In the genomic region with DNA sequence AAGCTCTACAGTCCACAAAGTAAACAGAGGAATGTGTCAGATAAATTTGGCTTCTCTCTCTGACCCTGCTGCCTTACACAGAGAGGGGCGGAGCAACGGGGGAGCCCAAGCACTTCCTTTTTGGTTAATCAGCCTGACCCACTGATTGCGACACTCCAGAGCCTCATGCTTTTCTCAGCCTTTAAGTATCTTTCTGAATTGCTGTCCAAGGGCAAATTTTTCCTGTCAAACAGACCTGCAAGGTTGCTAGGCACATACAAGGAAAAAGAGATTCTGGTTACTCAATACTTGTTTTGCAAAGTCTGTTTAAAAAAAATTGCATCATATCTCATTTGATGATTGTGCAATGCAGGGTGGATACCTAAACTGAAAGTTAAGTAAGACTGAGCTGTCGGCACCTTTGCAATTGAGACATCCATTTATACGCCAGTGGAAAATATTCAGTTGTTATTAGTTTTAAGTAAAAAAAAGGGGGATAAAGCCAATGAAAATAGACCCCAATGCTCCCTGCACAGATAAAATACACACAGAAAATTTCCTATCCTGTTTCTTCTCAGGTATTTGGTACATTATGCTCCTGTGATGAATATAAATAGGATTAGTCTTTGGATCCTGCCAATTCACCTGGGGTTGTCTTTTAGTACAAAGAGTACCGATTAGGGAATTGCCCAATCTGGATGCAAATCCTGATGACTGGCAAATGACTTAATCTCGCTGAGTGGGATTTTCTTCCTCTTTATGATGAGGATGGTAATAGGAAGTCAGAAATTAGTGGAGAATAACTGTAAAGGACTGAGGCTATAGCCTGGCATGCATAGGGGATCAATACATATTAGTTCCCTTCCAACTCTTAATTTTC, we compare ENCODE assay signal across 8 cellular contexts.
A peak's percentile ranks its signal among the peaks of the same experiment; 100 is the strongest.
DNase-seq lines count a peak whose midpoint lies in the region; ATAC-seq, FAIRE-seq and TF ChIP-seq lines count a peak whose summit lies in the region.

No MANE protein-coding gene starts in this region.

- no peaks in the 10 kb centered on the region for H3K9me2 ChIP-seq in DOHH2 (replicated peaks; ENCODE audit: control insufficient read depth, low read length)

- CTCF ChIA-PET in mammary epithelial cell (lab: Charles Lee; ENCODE audit: low non-redundant PET) (no interaction called here), HepG2 (lab: Yijun Ruan, JAX; ENCODE audit: low intra/inter-chr PET ratio, low total read pairs) (no interaction called here)

- peak overlapping the region; percentile 66 for H3K4me2 ChIP-seq in DOHH2 (ENCODE audit: low read length)
- H3K4me2 ChIP-seq in mammary epithelial cell (ENCODE audit: insufficient read depth, low read depth, low read length): peak overlapping the region; percentile 72
- H3K4me2 ChIP-seq in HepG2 (ENCODE audit: low read depth, low read length): peak overlapping the region; percentile 16

- no peak for TF ChIP-seq POLR2A in HepG2 (IDR thresholded peaks at IDR 0.05; ENCODE audit: insufficient read depth in 1 of 2, low read depth in 2 of 2, low read length in 2 of 2)

- H3K9ac ChIP-seq in mammary epithelial cell (ENCODE audit: insufficient read depth, low read length) (peak overlapping the region; percentile 24), HepG2 (ENCODE audit: insufficient read depth, low read depth, low read length) (no peak overlapping the region)

- H3K79me2 ChIP-seq in DOHH2 (ENCODE audit: control insufficient read depth, low read length) (no peaks in the 10 kb centered on the region), mammary epithelial cell (ENCODE audit: insufficient read depth, low read length) (no peaks in the 10 kb centered on the region), HepG2 (ENCODE audit: insufficient read depth, low read length) (no peaks in the 10 kb centered on the region)

- TF ChIP-seq RAD21 in Ishikawa (IDR thresholded peaks at IDR 0.05; ENCODE audit: low read depth): no peak
- TF ChIP-seq RAD21 in HepG2 (CRISPR knock-in tag; IDR thresholded peaks at IDR 0.05): no peak

- H3K36me3 ChIP-seq in DOHH2 (ENCODE audit: control insufficient read depth, low read length) (no peaks in the 10 kb centered on the region), mammary epithelial cell (ENCODE audit: insufficient read depth, low read length) (no peaks in the 10 kb centered on the region), HepG2 (replicated peaks in 1 of 2; ENCODE audit: control insufficient read depth in 1 of 2, insufficient read depth in 2 of 2, low read length in 2 of 2) (no peaks in the 10 kb centered on the region)

- no peak overlapping the region for H3K27ac ChIP-seq in DOHH2 (ENCODE audit: low read depth, low read length)
- peak overlapping the region; percentile 67 for H3K27ac ChIP-seq in mammary epithelial cell (ENCODE audit: insufficient read depth, low read depth, low read length)
- peak overlapping the region; percentile 38 for H3K27ac ChIP-seq in HepG2 (ENCODE audit: extremely low read length, insufficient read depth, low read length)

- H3K4me1 ChIP-seq in DOHH2 (ENCODE audit: control insufficient read depth, low read length): peaks cover 22% of the 10 kb centered on the region
- peaks cover 8% of the 10 kb centered on the region for H3K4me1 ChIP-seq in mammary epithelial cell (ENCODE audit: insufficient read depth, low read length)
- H3K4me1 ChIP-seq in HepG2 (ENCODE audit: insufficient read depth, low read length): peaks cover 20% of the 10 kb centered on the region

- DNase-seq in UCSD-AML1 (lab: John Stamatoyannopoulos, UW; ENCODE audit: unreplicated experiment) (peak; percentile 74), mammary epithelial cell (peak; percentile 96), HepG2 (ENCODE audit: low spot score) (peak; percentile 95), NCI-H2081 (lab: John Stamatoyannopoulos, UW) (no peak)
- DNase-seq in stimulated activated CD4-positive, alpha-beta T cell treated with anti-CD3 and anti-CD28 coated beads, TNF-alpha, amount 100 ng/mL, for 4 hours (ENCODE audit: low read depth in 3 of 3): peak; percentile 20 to 44 (median 43)

- TF ChIP-seq CTCF in DOHH2 (IDR thresholded peaks at IDR 0.05; ENCODE audit: low read depth, low read length, poor library complexity, severe bottlenecking): no peak
- TF ChIP-seq CTCF in mammary epithelial cell (conservative IDR thresholded peaks at IDR 0.05 in 1 of 2, IDR thresholded peaks at IDR 0.05 in 1 of 2; ENCODE audit: extremely low read depth in 1 of 2, insufficient read depth in 1 of 2, low read depth in 1 of 2, low read length in 2 of 2): no peak
- TF ChIP-seq CTCF in HepG2 (CRISPR knock-in tag; IDR thresholded peaks at IDR 0.05): no peak

- H3K27me3 ChIP-seq in DOHH2 (ENCODE audit: control insufficient read depth, low read length): no peaks in the 10 kb centered on the region
- no peaks in the 10 kb centered on the region for H3K27me3 ChIP-seq in mammary epithelial cell (ENCODE audit: insufficient read depth, low read length)
- H3K27me3 ChIP-seq in HepG2 (ENCODE audit: control insufficient read depth in 1 of 2, insufficient read depth in 2 of 2, low read length in 2 of 2): no peaks in the 10 kb centered on the region

- H3K4me3 ChIP-seq in DOHH2 (ENCODE audit: low read length) (peak overlapping the region; percentile 50), mammary epithelial cell (replicated peaks in 1 of 3; ENCODE audit: insufficient read depth in 1 of 3, low read depth in 2 of 3, low read length in 3 of 3) (peak overlapping the region in 2 of 3 experiments; percentile 28 to 35), HepG2 (replicated peaks in 1 of 3; ENCODE audit: insufficient read depth in 1 of 3, low read depth in 2 of 3, low read length in 3 of 3) (no peak overlapping the region)

- H4K20me1 ChIP-seq in DOHH2 (ENCODE audit: control insufficient read depth, insufficient read depth, low read depth, low read length): no peaks in the 10 kb centered on the region
- no peaks in the 10 kb centered on the region for H4K20me1 ChIP-seq in mammary epithelial cell (ENCODE audit: insufficient read depth, low read length)
- no peaks in the 10 kb centered on the region for H4K20me1 ChIP-seq in HepG2 (ENCODE audit: insufficient read depth, low read length)

- H3F3A ChIP-seq in DOHH2 (ENCODE audit: control insufficient read depth, insufficient read depth): no peaks in the 10 kb centered on the region

- intact Hi-C loops in mammary epithelial cell (cut with micrococcal nuclease) (loop anchor here (1.0 to 10.0 kb wide), 4 partner anchors 51 to 592 kb away; partner anchors contain the start of gene TRIB2), HepG2 (cut with micrococcal nuclease; ENCODE audit: unreplicated experiment) (no loop called here)

- no peaks in the 10 kb centered on the region for H3K9me3 ChIP-seq in DOHH2 (ENCODE audit: control insufficient read depth, insufficient read depth, low read length)
- H3K9me3 ChIP-seq in mammary epithelial cell (replicated peaks; ENCODE audit: insufficient read depth, low read length): no peaks in the 10 kb centered on the region
- no peaks in the 10 kb centered on the region for H3K9me3 ChIP-seq in HepG2 (ENCODE audit: low read length)

- BruUV-seq in mammary epithelial cell (replicated peaks; lab: Mats Ljungman, UMichigan): no TSS peak
- BruUV-seq in HepG2 (replicated peaks; lab: Mats Ljungman, UMichigan): no TSS peak

- FAIRE-seq in HepG2 (lab: Jason Lieb, UNC): peak; percentile 93

- dilution Hi-C loops in mammary epithelial cell (cut with HindIII; ENCODE audit: low sequenced_read_pairs): no loop called here

- ATAC-seq in GM21619 (IDR thresholded peaks at IDR 0.05; ENCODE audit: unreplicated experiment) (peak; percentile 95), HepG2 (peak; percentile 91)

- no peak for TF ChIP-seq EP300 in Ishikawa (IDR thresholded peaks at IDR 0.05; ENCODE audit: borderline replicate concordance)
- peak; percentile 87 to 97; a peak in 3 of 4 replicates for TF ChIP-seq EP300 in HepG2 (IDR thresholded peaks at IDR 0.05; ENCODE audit: low read depth in 2 of 2, low read length in 2 of 2)
- TF ChIP-seq EP300 in HepG2 (CRISPR knock-in tag; IDR thresholded peaks at IDR 0.05; ENCODE audit: borderline replicate concordance): peak; percentile 63; the same call in 1 of the 2 replicates

- H2AFZ ChIP-seq in mammary epithelial cell (ENCODE audit: low read depth, low read length) (peak overlapping the region; percentile 69), HepG2 (ENCODE audit: low read length) (no peak overlapping the region)

- POLR2A ChIA-PET in HepG2 (lab: Yijun Ruan, JAX): no interaction called here

- in situ Hi-C loops in mammary epithelial cell (cut with MboI; ENCODE audit: low sequenced_read_pairs in 2 of 2) (loop anchor here in 1 of 2 donors (25.0 kb wide), 1 partner anchor 256 kb away; the partner anchor contains the start of gene TRIB2), HepG2 (cut with HindIII; ENCODE audit: extremely low pct_ligation_motif_present, low pct_unique_long_range_greater_than_20kb) (no loop called here)

- WGBS in mammary epithelial cell (ENCODE audit: low coverage, missing lambda C conversion rate): 2% methylated on average over 5 of the region's 7 CpGs
- 3% methylated on average over 7 of the region's 7 CpGs for WGBS in HepG2 (ENCODE audit: low lambda C conversion rate)

TF ChIP-seq in Ishikawa, 13 proteins besides CTCF, POLR2A, EP300 and RAD21:
- peak; percentile 92 for TF ChIP-seq CEBPB (IDR thresholded peaks at IDR 0.05)
- TF ChIP-seq YY1 (IDR thresholded peaks at IDR 0.05; ENCODE audit: low read depth): no peak
TF ChIP-seq in Ishikawa: peak in this region for 1.

TF ChIP-seq in HepG2, 621 proteins besides CTCF, POLR2A, EP300 and RAD21 (continues in another document):
- no peak for TF ChIP-seq THYN1 (CRISPR knock-in tag; IDR thresholded peaks at IDR 0.05; ENCODE audit: borderline replicate concordance, low read depth)
- no peak for TF ChIP-seq ZNF816 (CRISPR knock-in tag; IDR thresholded peaks at IDR 0.05; ENCODE audit: borderline replicate concordance)
- TF ChIP-seq ZNF33B (CRISPR knock-in tag; IDR thresholded peaks at IDR 0.05): no peak
- TF ChIP-seq, protein P1, sequence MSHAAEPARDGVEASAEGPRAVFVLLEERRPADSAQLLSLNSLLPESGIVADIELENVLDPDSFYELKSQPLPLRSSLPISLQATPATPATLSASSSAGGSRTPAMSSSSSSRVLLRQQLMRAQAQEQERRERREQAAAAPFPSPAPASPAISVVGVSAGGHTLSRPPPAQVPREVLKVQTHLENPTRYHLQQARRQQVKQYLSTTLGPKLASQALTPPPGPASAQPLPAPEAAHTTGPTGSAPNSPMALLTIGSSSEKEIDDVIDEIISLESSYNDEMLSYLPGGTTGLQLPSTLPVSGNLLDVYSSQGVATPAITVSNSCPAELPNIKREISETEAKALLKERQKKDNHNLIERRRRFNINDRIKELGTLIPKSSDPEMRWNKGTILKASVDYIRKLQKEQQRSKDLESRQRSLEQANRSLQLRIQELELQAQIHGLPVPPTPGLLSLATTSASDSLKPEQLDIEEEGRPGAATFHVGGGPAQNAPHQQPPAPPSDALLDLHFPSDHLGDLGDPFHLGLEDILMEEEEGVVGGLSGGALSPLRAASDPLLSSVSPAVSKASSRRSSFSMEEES (CRISPR knock-in tag; IDR thresholded peaks at IDR 0.05): peak; percentile 72; the same call in 1 of the 2 replicates
- TF ChIP-seq ESRRA (CRISPR knock-in tag; IDR thresholded peaks at IDR 0.05; ENCODE audit: low read depth): peak; percentile 56; the same call in 1 of the 2 replicates
- TF ChIP-seq MIER2 (CRISPR knock-in tag; IDR thresholded peaks at IDR 0.05): peak; percentile 79
- TF ChIP-seq CC2D1A (CRISPR knock-in tag; IDR thresholded peaks at IDR 0.05): no peak
- no peak for TF ChIP-seq CHD2 (IDR thresholded peaks at IDR 0.05; ENCODE audit: low read depth, low read length)

Comparison
In these comparisons a context has a peak if more than half of its experiments do, and no peak if none do; other contexts are left out.
1. H3K4me2 ChIP-seq: peak in every context shown above with its lines; median percentile 72 in mammary epithelial cell; 66 in DOHH2; 16 in HepG2.
2. H3K4me3 ChIP-seq: peak in DOHH2 (single experiment) and mammary epithelial cell (2 of 3); none in HepG2 (0 of 3).
3. DNase-seq: peak in UCSD-AML1 (single experiment), mammary epithelial cell (single experiment), HepG2 (single experiment) and stimulated activated CD4-positive, alpha-beta T cell treated with anti-CD3 and anti-CD28 coated beads, TNF-alpha, amount 100 ng/mL, for 4 hours (3 of 3); none in NCI-H2081 (0 of 2).